ENCODE assay signal across 2 cellular contexts in genomic region chr18:24933345-24933744, GRCh38.
TF ChIP-seq lines count a peak whose summit lies in the region.

No MANE protein-coding gene starts in this region.

TF ChIP-seq in HepG2, 621 proteins besides CTCF, POLR2A, EP300 and RAD21:
- TF ChIP-seq CREB1 (IDR thresholded peaks at IDR 0.05) (peak; percentile 97), CREB1 (CRISPR knock-in tag; IDR thresholded peaks at IDR 0.05) (no peak), ZNF329 (CRISPR knock-in tag; IDR thresholded peaks at IDR 0.05; ENCODE audit: low read depth) (no peak), ATF7 (IDR thresholded peaks at IDR 0.05) (peak; percentile 96), ATF7 (CRISPR knock-in tag; IDR thresholded peaks at IDR 0.05) (no peak)

TF ChIP-seq in K562, 482 proteins besides CTCF, POLR2A, EP300 and RAD21 (continued from another document):
- TF ChIP-seq ZNF274 (IDR thresholded peaks at IDR 0.05; ENCODE audit: borderline replicate concordance, low read depth, low read length) (0 out of 2 replicates have a peak, but pooled peaks have one; percentile 32), PHTF2 (CRISPR knock-in tag; IDR thresholded peaks at IDR 0.05) (no peak), XRCC3 (IDR thresholded peaks at IDR 0.05) (no peak), BRD9 (IDR thresholded peaks at IDR 0.05; ENCODE audit: low read depth, partially characterized antibody) (no peak), KAT2B (IDR thresholded peaks at IDR 0.05; ENCODE audit: low read depth, low read length) (no peak), ATF1 (CRISPR knock-in tag; IDR thresholded peaks at IDR 0.05) (0 out of 2 replicates have a peak, but pooled peaks have one; percentile 15), ATF1 (tag; IDR thresholded peaks at IDR 0.05) (peak; percentile 62), ZBTB8A (IDR thresholded peaks at IDR 0.05; ENCODE audit: partially characterized antibody) (no peak), KLF1 (tag; IDR thresholded peaks at IDR 0.05) (no peak), ATF7 (IDR thresholded peaks at IDR 0.05) (peak; percentile 64), ZNF717 (CRISPR knock-in tag; IDR thresholded peaks at IDR 0.05) (no peak), CBFA2T3 (IDR thresholded peaks at IDR 0.05) (no peak), ZFPM2 (CRISPR knock-in tag; IDR thresholded peaks at IDR 0.05) (no peak), CREM (IDR thresholded peaks at IDR 0.05; ENCODE audit: low read depth) (0 out of 2 replicates have a peak, but pooled peaks have one; percentile 34), RNF2 (IDR thresholded peaks at IDR 0.05) (no peak), JUN (IDR thresholded peaks at IDR 0.05; ENCODE audit: borderline replicate concordance, low read depth, low read length) (0 out of 2 replicates have a peak, but pooled peaks have one; percentile 11), JUN (CRISPR knock-in tag; IDR thresholded peaks at IDR 0.05; ENCODE audit: borderline replicate concordance) (no peak), ZFP1 (CRISPR knock-in tag; IDR thresholded peaks at IDR 0.05) (no peak), IRF2 (CRISPR knock-in tag; IDR thresholded peaks at IDR 0.05) (no peak), PTBP1 (IDR thresholded peaks at IDR 0.05; ENCODE audit: low read depth, low read length) (no peak), ZNF282 (CRISPR knock-in tag; IDR thresholded peaks at IDR 0.05) (no peak), ATF3 (IDR thresholded peaks at IDR 0.05) (peak; percentile 77), ATF3 (CRISPR knock-in tag; conservative IDR thresholded peaks at IDR 0.05) (no peak), JUNB (CRISPR knock-in tag; conservative IDR thresholded peaks at IDR 0.05) (peak; percentile 76), ZNF778 (CRISPR knock-in tag; IDR thresholded peaks at IDR 0.05) (no peak), JUND (IDR thresholded peaks at IDR 0.05; ENCODE audit: borderline replicate concordance, low read depth, low read length) (no peak), JUND (tag; IDR thresholded peaks at IDR 0.05; ENCODE audit: borderline replicate concordance, low read depth, low read length) (peak; percentile 37; the same call in 1 of the 3 replicates), HMG20B (CRISPR knock-in tag; IDR thresholded peaks at IDR 0.05) (no peak), CTCFL (IDR thresholded peaks at IDR 0.05; ENCODE audit: borderline replicate concordance, insufficient read depth, low read depth, low read length, poor library complexity, severe bottlenecking) (no peak)
